25 cellular contexts compared by ENCODE assay signal in genomic region chr1:236765831-236766230, GRCh38.
"Had no signal": no experiment of that assay in that cellular context is flagged by ENCODE, and none has a peak within 500 bp of the region (broad histone marks: within the 10 kb centered on the region; RNA-seq: fewer than 3 reads in every experiment).

No MANE protein-coding gene starts in this region.

- H3K4me1 ChIP-seq: left lung, psoas muscle, right atrium auricular region, transverse colon, upper lobe of left lung, vagina had no signal

- H3K36me3 ChIP-seq: left lung, pancreas, right lobe of liver, thyroid gland, transverse colon, upper lobe of left lung, vagina had no signal

- ATAC-seq: left colon; left lung; natural killer cell treated with Interleukin-12 subunit alpha and Interleukin-12 subunit beta and Interleukin-15 and Interleukin-18, amount 100 ng/mL, for 72 hours; psoas muscle; stimulated activated memory B cell treated with anti-CD40 and anti-IgM and Interleukin-4, amounts not matched to agents 10 μg/mL and 1 μg/mL and 100 μg/mL, for 72 hours; stimulated activated naive CD8-positive, alpha-beta T cell treated with anti-CD3 and anti-CD28 coated beads, Interleukin-15, amount 100 ng/mL, for 72 hours had no signal

- H3K27ac ChIP-seq: left lung, psoas muscle, right atrium auricular region, right lobe of liver, thyroid gland, transverse colon, upper lobe of left lung, vagina had no signal

- DNase-seq: hippocampal formation; kidney; left colon; left lung; mesendoderm; naive B cell; pancreas; psoas muscle; right lobe of liver; stimulated activated CD4-positive, alpha-beta T cell treated with anti-CD3 and anti-CD28 coated beads, Interleukin-1b, Interleukin-23, amount 100 ng/mL, for 48 hours; stimulated activated CD4-positive, alpha-beta T cell treated with anti-CD3 and anti-CD28 coated beads, Interleukin-2, amount 100 ng/mL, for 48 hours; stimulated activated CD4-positive, alpha-beta T cell treated with anti-CD3 and anti-CD28 coated beads, Interleukin-4, amount 100 ng/mL, for 4 hours; stimulated activated CD8-positive, alpha-beta memory T cell treated with anti-CD3 and anti-CD28 coated beads, Interleukin-4, amount 100 ng/mL, for 48 hours; stimulated activated naive CD4-positive, alpha-beta T cell treated with Interleukin-2 at 50 U/mL for 16 hours; stimulated activated naive CD8-positive, alpha-beta T cell treated with anti-CD3 and anti-CD28 coated beads, Interleukin-15, amount 100 ng/mL, for 72 hours; substantia nigra; transverse colon; upper lobe of left lung had no signal

- H3K4me3 ChIP-seq: left lung, lung, pancreas, psoas muscle, right atrium auricular region, right lobe of liver, smooth muscle cell, thyroid gland, transverse colon, upper lobe of left lung, vagina had no signal

- H3K27me3 ChIP-seq: pancreas, right atrium auricular region, right lobe of liver, thyroid gland, transverse colon, upper lobe of left lung, vagina had no signal

- H3K9me3 ChIP-seq: left lung, pancreas, psoas muscle, right atrium auricular region, right lobe of liver, thyroid gland, transverse colon, upper lobe of left lung, vagina had no signal
